ENCODE assay signal across 6 cellular contexts in genomic region chr19:17246681-17247425, GRCh38. TPM values are rescaled to one million over a fixed set of nuclear protein-coding genes. Genes with fewer than 3 reads are reported as not detected.
DNase-seq lines count a peak whose midpoint lies in the region; ATAC-seq and TF ChIP-seq lines count a peak whose summit lies in the region.

No MANE protein-coding gene starts in this region.

- in situ Hi-C loops in gastrocnemius medialis (cut with MboI; ENCODE audit: low sequenced_read_pairs in 4 of 4): no loop called here

- H3K27me3 Mint-ChIP-seq in endothelial cell (ENCODE audit: unreplicated experiment): peaks cover 24% of the 10 kb centered on the region

- H3K9me3 ChIP-seq in A673 (ENCODE audit: low read depth, low read length, poor library complexity, severe bottlenecking) (no peaks in the 10 kb centered on the region), gastrocnemius medialis (no peaks in the 10 kb centered on the region)

- H3K4me1 ChIP-seq in A673 (ENCODE audit: insufficient read depth, low read length, poor library complexity, severe bottlenecking) (peaks cover 12% of the 10 kb centered on the region), gastrocnemius medialis (peaks cover 21 to 26% of the 10 kb centered on the region in 2 donors)

- TF ChIP-seq CTCF in A673 (conservative IDR thresholded peaks at IDR 0.05; ENCODE audit: low read depth, low read length): no peak
- no peak for TF ChIP-seq CTCF in LNCaP clone FGC (IDR thresholded peaks at IDR 0.05; ENCODE audit: control insufficient read depth, extremely low read depth, insufficient read depth)
- no peak for TF ChIP-seq CTCF in endothelial cell (IDR thresholded peaks at IDR 0.05; ENCODE audit: unreplicated experiment)
- no peak for TF ChIP-seq CTCF in gastrocnemius medialis (IDR thresholded peaks at IDR 0.05 in 4 of 5, conservative IDR thresholded peaks at IDR 0.05 in 1 of 5)

- peak in 1 of 2 donors; percentile 1 for ATAC-seq in gastrocnemius medialis

- H3K4me1 Mint-ChIP-seq in endothelial cell (ENCODE audit: unreplicated experiment): peaks cover 23% of the 10 kb centered on the region

- H3K9me3 Mint-ChIP-seq in endothelial cell (ENCODE audit: unreplicated experiment): no peaks in the 10 kb centered on the region

- BruUV-seq in A673 (replicated peaks; lab: Mats Ljungman, UMichigan): no TSS peak

- intact Hi-C loops in A673 (cut with micrococcal nuclease; ENCODE audit: unreplicated experiment): no loop called here
- intact Hi-C loops in gastrocnemius medialis (cut with DNase I; ENCODE audit: low total_unique reads): loop anchor here (1.0 kb wide), 3 partner anchors 20 to 308 kb away; partner anchors contain the start of genes BABAM1, COLGALT1 and OCEL1

- H3K4me3 ChIP-seq in A673 (ENCODE audit: low read depth, low read length, poor library complexity, severe bottlenecking) (peak overlapping the region; percentile 66), LNCaP clone FGC (ENCODE audit: low read depth, low read length) (peak overlapping the region; percentile 49; the same call in 1 of the 2 replicates), gastrocnemius medialis (peak overlapping the region; percentile 54 to 78 (median 69))

- H3K27me3 ChIP-seq in A673 (replicated peaks; ENCODE audit: insufficient read depth, low read depth, low read length, poor library complexity) (no peaks in the 10 kb centered on the region), gastrocnemius medialis (no peaks in the 10 kb centered on the region)

- peak overlapping the region; percentile 64 for H3K27ac Mint-ChIP-seq in endothelial cell (ENCODE audit: unreplicated experiment)

- TF ChIP-seq POLR2A in gastrocnemius medialis (IDR thresholded peaks at IDR 0.05): no peak

- peak overlapping the region; percentile 65 for H3K27ac ChIP-seq in A673 (ENCODE audit: low read depth, low read length, poor library complexity, severe bottlenecking)
- H3K27ac ChIP-seq in gastrocnemius medialis: peak overlapping the region; percentile 75 to 93 (median 87)

- POLR2A ChIA-PET in A673 (lab: Charles Lee; ENCODE audit: low non-redundant PET): no interaction called here

- CTCF ChIA-PET in A673 (lab: Charles Lee): no interaction called here

- DNase-seq in A673 (ENCODE audit: low spot score) (peak; percentile 49), LNCaP clone FGC (ENCODE audit: low read depth) (no peak), endothelial cell (ENCODE audit: low spot score) (no peak), gastrocnemius medialis (no peak), NCI-H524 treated with DMSO at 0.1 percent for 48 hours (lab: John Stamatoyannopoulos, UW) (no peak), NCI-H2171 treated with DMSO at 0.1 percent for 48 hours (lab: John Stamatoyannopoulos, UW) (no peak)

- peak overlapping the region; percentile 89 for H3K4me3 Mint-ChIP-seq in endothelial cell (ENCODE audit: unreplicated experiment)

- no peaks in the 10 kb centered on the region for H3K36me3 Mint-ChIP-seq in endothelial cell (ENCODE audit: low read depth, unreplicated experiment)

- no peaks in the 10 kb centered on the region for H3K36me3 ChIP-seq in A673 (ENCODE audit: insufficient read depth, low read length, poor library complexity, severe bottlenecking)
- no peaks in the 10 kb centered on the region for H3K36me3 ChIP-seq in gastrocnemius medialis

RNA-seq across cellular contexts. Expression of gene NR2F6, which starts 1.1 kb away (rescaled TPM):
- total RNA-seq in A673 (2021) (26.3 and 32.9 TPM in 2 replicates), endothelial cell (ENCODE audit: unreplicated experiment) (69.9 TPM), gastrocnemius medialis (10 to 100 TPM; 64.9 to 95.8 (median 72.0) TPM)

RNA-seq across cellular contexts. Expression of gene USHBP1, which starts 17.7 kb away (rescaled TPM):
- total RNA-seq in A673 (2021) (0.61 TPM in 1 of 2 replicates, not detected in the other), endothelial cell (ENCODE audit: unreplicated experiment) (54.2 TPM), gastrocnemius medialis (1 to 10 TPM; 2.6 to 7.1 (median 4.1) TPM)

RNA-seq across cellular contexts. Expression of gene BABAM1, which starts 20.4 kb away (rescaled TPM):
- 136 and 147 TPM in 2 replicates for total RNA-seq in A673 (2021)
- 136 TPM for total RNA-seq in endothelial cell (ENCODE audit: unreplicated experiment)
- total RNA-seq in gastrocnemius medialis: 100 to 1,000 TPM in 2 of 4 donors, 10 to 100 TPM in 2; 86.3 to 120 (median 99.4) TPM

RNA-seq across cellular contexts. Expression of gene OCEL1, which starts 20.8 kb away (rescaled TPM):
- total RNA-seq in A673 (2021) (8.2 and 14.8 TPM in 2 replicates), endothelial cell (ENCODE audit: unreplicated experiment) (16.5 TPM), gastrocnemius medialis (1 to 10 TPM; 3.3 to 5.8 (median 4.5) TPM)

RNA-seq across cellular contexts. Expression of gene USE1, which starts 31.7 kb away (rescaled TPM):
- 32.1 and 33.2 TPM in 2 replicates for total RNA-seq in A673 (2021)
- total RNA-seq in endothelial cell (ENCODE audit: unreplicated experiment): 13.0 TPM
- 10 to 100 TPM; 14.1 to 39.9 (median 22.3) TPM for total RNA-seq in gastrocnemius medialis
